In the genomic region with DNA sequence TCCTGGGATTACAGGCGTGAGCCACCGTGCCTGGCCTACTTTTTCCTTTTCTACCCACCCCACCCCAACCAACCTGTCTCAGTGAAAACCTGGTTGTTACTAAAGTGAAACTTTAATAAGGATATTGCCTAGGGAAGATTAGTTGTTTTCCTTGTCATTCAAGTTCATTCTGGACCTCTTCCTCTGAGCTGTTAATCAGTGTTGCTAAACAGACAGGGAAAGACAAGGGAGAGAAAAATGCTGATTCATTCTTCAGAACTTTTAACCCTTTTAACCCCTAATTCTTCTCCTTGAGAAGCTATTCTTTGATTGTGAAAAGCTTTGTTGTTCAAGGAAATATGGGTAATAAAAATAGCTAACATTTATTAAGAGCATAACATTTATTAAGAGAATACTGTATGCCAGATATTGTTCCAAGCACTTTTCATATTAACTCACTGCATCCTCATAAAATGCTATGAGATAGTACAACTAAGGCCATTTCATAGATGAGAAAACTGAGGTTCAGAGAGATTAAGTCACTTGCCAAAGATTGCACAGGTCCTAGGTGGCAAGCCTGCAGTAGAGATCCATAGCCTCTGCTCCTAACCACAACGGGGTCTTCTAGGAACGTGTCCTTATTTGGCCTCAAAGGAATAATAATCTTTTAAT, we compare ENCODE assay signal across 1 cellular context.
TF ChIP-seq lines count a peak whose summit lies in the region.

No MANE protein-coding gene starts in this region.

TF ChIP-seq in GM23338, 12 proteins besides CTCF, POLR2A, EP300 and RAD21 (continued from another document):
- TF ChIP-seq, protein P1, sequence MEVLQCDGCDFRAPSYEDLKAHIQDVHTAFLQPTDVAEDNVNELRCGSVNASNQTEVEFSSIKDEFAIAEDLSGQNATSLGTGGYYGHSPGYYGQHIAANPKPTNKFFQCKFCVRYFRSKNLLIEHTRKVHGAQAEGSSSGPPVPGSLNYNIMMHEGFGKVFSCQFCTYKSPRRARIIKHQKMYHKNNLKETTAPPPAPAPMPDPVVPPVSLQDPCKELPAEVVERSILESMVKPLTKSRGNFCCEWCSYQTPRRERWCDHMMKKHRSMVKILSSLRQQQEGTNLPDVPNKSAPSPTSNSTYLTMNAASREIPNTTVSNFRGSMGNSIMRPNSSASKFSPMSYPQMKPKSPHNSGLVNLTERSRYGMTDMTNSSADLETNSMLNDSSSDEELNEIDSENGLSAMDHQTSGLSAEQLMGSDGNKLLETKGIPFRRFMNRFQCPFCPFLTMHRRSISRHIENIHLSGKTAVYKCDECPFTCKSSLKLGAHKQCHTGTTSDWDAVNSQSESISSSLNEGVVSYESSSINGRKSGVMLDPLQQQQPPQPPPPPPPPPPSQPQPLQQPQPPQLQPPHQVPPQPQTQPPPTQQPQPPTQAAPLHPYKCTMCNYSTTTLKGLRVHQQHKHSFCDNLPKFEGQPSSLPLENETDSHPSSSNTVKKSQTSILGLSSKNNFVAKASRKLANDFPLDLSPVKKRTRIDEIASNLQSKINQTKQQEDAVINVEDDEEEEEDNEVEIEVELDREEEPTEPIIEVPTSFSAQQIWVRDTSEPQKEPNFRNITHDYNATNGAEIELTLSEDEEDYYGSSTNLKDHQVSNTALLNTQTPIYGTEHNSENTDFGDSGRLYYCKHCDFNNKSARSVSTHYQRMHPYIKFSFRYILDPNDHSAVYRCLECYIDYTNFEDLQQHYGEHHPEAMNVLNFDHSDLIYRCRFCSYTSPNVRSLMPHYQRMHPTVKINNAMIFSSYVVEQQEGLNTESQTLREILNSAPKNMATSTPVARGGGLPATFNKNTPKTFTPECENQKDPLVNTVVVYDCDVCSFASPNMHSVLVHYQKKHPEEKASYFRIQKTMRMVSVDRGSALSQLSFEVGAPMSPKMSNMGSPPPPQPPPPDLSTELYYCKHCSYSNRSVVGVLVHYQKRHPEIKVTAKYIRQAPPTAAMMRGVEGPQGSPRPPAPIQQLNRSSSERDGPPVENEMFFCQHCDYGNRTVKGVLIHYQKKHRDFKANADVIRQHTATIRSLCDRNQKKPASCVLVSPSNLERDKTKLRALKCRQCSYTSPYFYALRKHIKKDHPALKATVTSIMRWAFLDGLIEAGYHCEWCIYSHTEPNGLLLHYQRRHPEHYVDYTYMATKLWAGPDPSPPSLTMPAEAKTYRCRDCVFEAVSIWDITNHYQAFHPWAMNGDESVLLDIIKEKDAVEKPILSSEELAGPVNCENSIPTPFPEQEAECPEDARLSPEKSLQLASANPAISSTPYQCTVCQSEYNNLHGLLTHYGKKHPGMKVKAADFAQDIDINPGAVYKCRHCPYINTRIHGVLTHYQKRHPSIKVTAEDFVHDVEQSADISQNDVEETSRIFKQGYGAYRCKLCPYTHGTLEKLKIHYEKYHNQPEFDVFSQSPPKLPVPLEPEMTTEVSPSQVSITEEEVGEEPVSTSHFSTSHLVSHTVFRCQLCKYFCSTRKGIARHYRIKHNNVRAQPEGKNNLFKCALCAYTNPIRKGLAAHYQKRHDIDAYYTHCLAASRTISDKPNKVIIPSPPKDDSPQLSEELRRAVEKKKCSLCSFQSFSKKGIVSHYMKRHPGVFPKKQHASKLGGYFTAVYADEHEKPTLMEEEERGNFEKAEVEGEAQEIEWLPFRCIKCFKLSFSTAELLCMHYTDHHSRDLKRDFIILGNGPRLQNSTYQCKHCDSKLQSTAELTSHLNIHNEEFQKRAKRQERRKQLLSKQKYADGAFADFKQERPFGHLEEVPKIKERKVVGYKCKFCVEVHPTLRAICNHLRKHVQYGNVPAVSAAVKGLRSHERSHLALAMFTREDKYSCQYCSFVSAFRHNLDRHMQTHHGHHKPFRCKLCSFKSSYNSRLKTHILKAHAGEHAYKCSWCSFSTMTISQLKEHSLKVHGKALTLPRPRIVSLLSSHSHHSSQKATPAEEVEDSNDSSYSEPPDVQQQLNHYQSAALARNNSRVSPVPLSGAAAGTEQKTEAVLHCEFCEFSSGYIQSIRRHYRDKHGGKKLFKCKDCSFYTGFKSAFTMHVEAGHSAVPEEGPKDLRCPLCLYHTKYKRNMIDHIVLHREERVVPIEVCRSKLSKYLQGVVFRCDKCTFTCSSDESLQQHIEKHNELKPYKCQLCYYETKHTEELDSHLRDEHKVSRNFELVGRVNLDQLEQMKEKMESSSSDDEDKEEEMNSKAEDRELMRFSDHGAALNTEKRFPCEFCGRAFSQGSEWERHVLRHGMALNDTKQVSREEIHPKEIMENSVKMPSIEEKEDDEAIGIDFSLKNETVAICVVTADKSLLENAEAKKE (CRISPR knock-in tag; IDR thresholded peaks at IDR 0.05) = no peak
- TF ChIP-seq, protein P2, sequence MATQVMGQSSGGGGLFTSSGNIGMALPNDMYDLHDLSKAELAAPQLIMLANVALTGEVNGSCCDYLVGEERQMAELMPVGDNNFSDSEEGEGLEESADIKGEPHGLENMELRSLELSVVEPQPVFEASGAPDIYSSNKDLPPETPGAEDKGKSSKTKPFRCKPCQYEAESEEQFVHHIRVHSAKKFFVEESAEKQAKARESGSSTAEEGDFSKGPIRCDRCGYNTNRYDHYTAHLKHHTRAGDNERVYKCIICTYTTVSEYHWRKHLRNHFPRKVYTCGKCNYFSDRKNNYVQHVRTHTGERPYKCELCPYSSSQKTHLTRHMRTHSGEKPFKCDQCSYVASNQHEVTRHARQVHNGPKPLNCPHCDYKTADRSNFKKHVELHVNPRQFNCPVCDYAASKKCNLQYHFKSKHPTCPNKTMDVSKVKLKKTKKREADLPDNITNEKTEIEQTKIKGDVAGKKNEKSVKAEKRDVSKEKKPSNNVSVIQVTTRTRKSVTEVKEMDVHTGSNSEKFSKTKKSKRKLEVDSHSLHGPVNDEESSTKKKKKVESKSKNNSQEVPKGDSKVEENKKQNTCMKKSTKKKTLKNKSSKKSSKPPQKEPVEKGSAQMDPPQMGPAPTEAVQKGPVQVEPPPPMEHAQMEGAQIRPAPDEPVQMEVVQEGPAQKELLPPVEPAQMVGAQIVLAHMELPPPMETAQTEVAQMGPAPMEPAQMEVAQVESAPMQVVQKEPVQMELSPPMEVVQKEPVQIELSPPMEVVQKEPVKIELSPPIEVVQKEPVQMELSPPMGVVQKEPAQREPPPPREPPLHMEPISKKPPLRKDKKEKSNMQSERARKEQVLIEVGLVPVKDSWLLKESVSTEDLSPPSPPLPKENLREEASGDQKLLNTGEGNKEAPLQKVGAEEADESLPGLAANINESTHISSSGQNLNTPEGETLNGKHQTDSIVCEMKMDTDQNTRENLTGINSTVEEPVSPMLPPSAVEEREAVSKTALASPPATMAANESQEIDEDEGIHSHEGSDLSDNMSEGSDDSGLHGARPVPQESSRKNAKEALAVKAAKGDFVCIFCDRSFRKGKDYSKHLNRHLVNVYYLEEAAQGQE (IDR thresholded peaks at IDR 0.05; ENCODE audit: unreplicated experiment) = no peak
